Comparison of ENCODE assay signal across 10 cellular contexts in the genomic region with DNA sequence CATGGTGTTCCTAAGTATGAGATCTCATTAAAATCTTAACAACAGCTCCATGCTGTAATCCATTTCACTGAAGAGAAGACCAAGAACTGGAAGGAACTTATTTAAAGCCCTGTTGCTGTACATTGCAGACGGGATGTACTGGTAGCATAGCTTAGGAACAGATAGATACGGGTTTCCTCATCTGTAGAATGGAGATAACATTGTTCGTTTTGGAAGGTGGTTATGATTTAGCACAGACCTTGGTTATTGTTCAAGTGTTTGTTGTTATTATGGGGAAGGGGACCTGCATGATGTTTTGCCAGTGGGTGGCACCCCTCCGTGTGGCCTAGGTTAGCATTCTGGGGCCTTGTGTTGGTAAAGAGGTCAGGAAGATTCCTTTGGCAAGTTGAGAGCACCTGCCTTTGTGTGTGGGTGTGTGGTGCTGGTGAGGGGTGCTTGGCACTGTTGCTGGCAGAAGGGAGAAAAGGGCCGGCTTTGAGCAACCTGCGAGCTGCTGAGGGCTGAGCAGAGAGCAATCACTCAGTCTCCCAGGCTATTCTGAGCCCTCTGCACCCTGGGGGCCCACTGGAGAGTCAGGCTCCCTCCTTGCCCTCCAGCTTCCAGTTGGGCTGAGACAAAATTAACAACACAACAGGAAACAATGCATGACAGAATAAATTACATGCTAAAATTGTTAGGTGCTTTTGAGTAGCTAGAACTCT. TPM values are rescaled to one million over a fixed set of nuclear protein-coding genes. Genes with fewer than 3 reads are reported as not detected.
A peak's percentile ranks its signal among the peaks of the same experiment; 100 is the strongest.
DNase-seq lines count a peak whose midpoint lies in the region; ATAC-seq and TF ChIP-seq lines count a peak whose summit lies in the region.
"Had no signal": no experiment of that assay in that cellular context is flagged by ENCODE, and none has a peak within 500 bp of the region (broad histone marks: within the 10 kb centered on the region; RNA-seq: fewer than 3 reads in every experiment).

No MANE protein-coding gene starts in this region.

- intact Hi-C loops in ascending aorta (cut with DNase I) (no loop called here), tibial artery (cut with DNase I; ENCODE audit: low total_unique reads) (no loop called here)

- no peak for ATAC-seq in activated T-cell treated with anti-CD3 and anti-CD28 coated beads, Interleukin-2, amount 50 U/mL, for 72 hours (replicated peaks in 1 of 2)
- ATAC-seq in GM21360 (IDR thresholded peaks at IDR 0.05; ENCODE audit: unreplicated experiment) (no peak), GM18502 (IDR thresholded peaks at IDR 0.05; ENCODE audit: poor library complexity, unreplicated experiment) (no peak)

- H3K27me3 Mint-ChIP-seq in activated T-cell treated with anti-CD3 and anti-CD28 coated beads, Interleukin-2, amount 50 U/mL, for 72 hours (ENCODE audit: low read depth): no peaks in the 10 kb centered on the region

- H3K9me3 ChIP-seq in ascending aorta: no peaks in the 10 kb centered on the region
- no peaks in the 10 kb centered on the region for H3K9me3 ChIP-seq in tibial artery

- H3K27me3 ChIP-seq in ascending aorta: no peaks in the 10 kb centered on the region
- no peaks in the 10 kb centered on the region for H3K27me3 ChIP-seq in layer of hippocampus (ENCODE audit: control insufficient read depth, insufficient read depth, low read length)
- no peaks in the 10 kb centered on the region for H3K27me3 ChIP-seq in tibial artery

- H3K27ac ChIP-seq in ascending aorta (peak overlapping the region in 1 of 2 donors; percentile 55), layer of hippocampus (ENCODE audit: low read depth, low read length) (peak overlapping the region; percentile 31), tibial artery (peak overlapping the region in 1 of 2 donors; percentile 86)

- TF ChIP-seq CTCF in ascending aorta (IDR thresholded peaks at IDR 0.05) (no peak), tibial artery (IDR thresholded peaks at IDR 0.05) (no peak)

- H3K9me3 Mint-ChIP-seq in activated T-cell treated with anti-CD3 and anti-CD28 coated beads, Interleukin-2, amount 50 U/mL, for 72 hours: no peaks in the 10 kb centered on the region

- peaks cover 12 to 24% of the 10 kb centered on the region in 2 donors for H3K4me1 ChIP-seq in ascending aorta
- H3K4me1 ChIP-seq in tibial artery: peaks cover 0 to 40% (median 28%) of the 10 kb centered on the region in 4 donors

- H3K36me3 ChIP-seq in ascending aorta (peaks cover 27 to 40% of the 10 kb centered on the region in 2 donors), tibial artery (peaks cover 26 to 42% (median 33%) of the 10 kb centered on the region in 3 donors)

- no peak for DNase-seq in activated T-cell treated with anti-CD3 and anti-CD28 coated beads, Interleukin-2, amount 50 U/mL, for 72 hours
- DNase-seq in activated T-cell treated with anti-CD3 and anti-CD28 coated beads, Interleukin-2, amount 50 U/mL, for 1 hour: no peak
- DNase-seq in ascending aorta (ENCODE audit: low spot score in 2 of 2): no peak
- DNase-seq in tibial artery: no peak
- DNase-seq in stimulated activated CD4-positive, alpha-beta T cell treated with anti-CD3 and anti-CD28 coated beads, Interleukin-4, amount 100 ng/mL, for 24 hours: no peak

- H3K4me1 Mint-ChIP-seq in activated T-cell treated with anti-CD3 and anti-CD28 coated beads, Interleukin-2, amount 50 U/mL, for 72 hours (ENCODE audit: low read depth): peaks cover 31% of the 10 kb centered on the region

- peaks cover 10 to 22% of the 10 kb centered on the region in 2 donors for H3K36me3 Mint-ChIP-seq in activated T-cell treated with anti-CD3 and anti-CD28 coated beads, Interleukin-2, amount 50 U/mL, for 72 hours (ENCODE audit: insufficient read depth in 2 of 2)

- H3K4me3 Mint-ChIP-seq in activated T-cell treated with anti-CD3 and anti-CD28 coated beads, Interleukin-2, amount 50 U/mL, for 72 hours: peak overlapping the region; percentile 88 to 91

- H3K4me3 ChIP-seq in ascending aorta (peak overlapping the region; percentile 2 to 93), tibial artery (peak overlapping the region; percentile 70 to 90)

- H3K27ac Mint-ChIP-seq in activated T-cell treated with anti-CD3 and anti-CD28 coated beads, Interleukin-2, amount 50 U/mL, for 72 hours: peak overlapping the region; percentile 67

RNA-seq across cellular contexts. Expression of gene TAOK2, which starts 2.3 kb away (rescaled TPM):
- total RNA-seq in activated T-cell treated with anti-CD3 and anti-CD28 coated beads, Interleukin-2, amount 50 U/mL, for 72 hours: 10 to 100 TPM; 31.1 to 35.0 TPM
- 101 TPM for total RNA-seq in ascending aorta

RNA-seq across cellular contexts. Expression of gene TMEM219, which starts 14.1 kb away (rescaled TPM):
- 10 to 100 TPM; 84.5 to 84.7 TPM for total RNA-seq in activated T-cell treated with anti-CD3 and anti-CD28 coated beads, Interleukin-2, amount 50 U/mL, for 72 hours
- total RNA-seq in ascending aorta: 49.2 TPM

RNA-seq across cellular contexts. Expression of gene HIRIP3, which starts 19.5 kb away (rescaled TPM):
- total RNA-seq in activated T-cell treated with anti-CD3 and anti-CD28 coated beads, Interleukin-2, amount 50 U/mL, for 72 hours: 10 to 100 TPM; 38.8 to 45.8 TPM
- total RNA-seq in ascending aorta: 2.0 TPM

RNA-seq across cellular contexts. Expression of gene INO80E, which starts 20.1 kb away (rescaled TPM):
- total RNA-seq in activated T-cell treated with anti-CD3 and anti-CD28 coated beads, Interleukin-2, amount 50 U/mL, for 72 hours: 100 to 1,000 TPM in 1 of 2 donors, 10 to 100 TPM in 1; 98.5 to 116 TPM
- total RNA-seq in ascending aorta: 44.1 TPM

RNA-seq across cellular contexts. Expression of gene DOC2A, which starts 34.9 kb away (rescaled TPM):
- under 1 TPM in 1 of 2 donors, not detected in 1; 0.43 TPM for total RNA-seq in activated T-cell treated with anti-CD3 and anti-CD28 coated beads, Interleukin-2, amount 50 U/mL, for 72 hours
- not detected for total RNA-seq in ascending aorta
- total RNA-seq: bronchial epithelial cell, LHCN-M2 had no signal

Comparison
In these comparisons a context has a peak if more than half of its experiments do, and no peak if none do; other contexts are left out.
1. RNA of gene HIRIP3, which starts 19.5 kb away (total RNA-seq): 38.8 to 45.8 TPM in activated T-cell treated with anti-CD3 and anti-CD28 coated beads, Interleukin-2, amount 50 U/mL, for 72 hours; 2.0 TPM in ascending aorta (single experiment); every median in the first group is over 10 times any median in the second.